ENCODE assay signal across 8 cellular contexts in the genomic region with DNA sequence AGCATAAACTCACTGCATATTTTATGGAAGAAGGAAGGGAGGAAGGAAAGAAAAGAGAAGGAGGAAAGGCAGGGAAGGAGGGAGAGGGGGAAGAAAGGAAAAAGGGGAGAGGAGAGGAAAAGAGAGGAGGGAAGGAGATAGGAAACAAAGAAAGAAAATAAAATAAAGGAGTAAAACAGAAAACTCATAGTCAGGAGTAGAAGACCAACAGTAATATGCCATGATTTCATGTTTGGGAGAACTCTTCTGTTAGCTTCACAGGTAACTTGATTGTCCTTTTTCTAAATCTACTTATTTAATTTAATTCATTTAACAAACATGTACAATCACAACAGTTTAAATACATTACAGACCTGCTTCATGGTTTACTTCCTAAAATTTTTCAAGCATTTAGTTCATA. TPM values are rescaled to one million over a fixed set of nuclear protein-coding genes. Genes with fewer than 3 reads are reported as not detected.
"Had no signal": no experiment of that assay in that cellular context is flagged by ENCODE, and none has a peak within 500 bp of the region (broad histone marks: within the 10 kb centered on the region; RNA-seq: fewer than 3 reads in every experiment).

No MANE protein-coding gene starts in this region.

- H3K4me3 ChIP-seq: GM12878 had no signal

- FAIRE-seq: GM12878, GM12891, GM12892, GM18507, GM19239 had no signal

- ATAC-seq: GM12878 had no signal

- DNase-seq: GDM1, GF-D8 had no signal

RNA-seq across cellular contexts. Expression of gene SGMS2, which starts 46.8 kb away (rescaled TPM):
- total RNA-seq: G401 had no signal
